ENCODE assay signal across 8 cellular contexts in the genomic region with DNA sequence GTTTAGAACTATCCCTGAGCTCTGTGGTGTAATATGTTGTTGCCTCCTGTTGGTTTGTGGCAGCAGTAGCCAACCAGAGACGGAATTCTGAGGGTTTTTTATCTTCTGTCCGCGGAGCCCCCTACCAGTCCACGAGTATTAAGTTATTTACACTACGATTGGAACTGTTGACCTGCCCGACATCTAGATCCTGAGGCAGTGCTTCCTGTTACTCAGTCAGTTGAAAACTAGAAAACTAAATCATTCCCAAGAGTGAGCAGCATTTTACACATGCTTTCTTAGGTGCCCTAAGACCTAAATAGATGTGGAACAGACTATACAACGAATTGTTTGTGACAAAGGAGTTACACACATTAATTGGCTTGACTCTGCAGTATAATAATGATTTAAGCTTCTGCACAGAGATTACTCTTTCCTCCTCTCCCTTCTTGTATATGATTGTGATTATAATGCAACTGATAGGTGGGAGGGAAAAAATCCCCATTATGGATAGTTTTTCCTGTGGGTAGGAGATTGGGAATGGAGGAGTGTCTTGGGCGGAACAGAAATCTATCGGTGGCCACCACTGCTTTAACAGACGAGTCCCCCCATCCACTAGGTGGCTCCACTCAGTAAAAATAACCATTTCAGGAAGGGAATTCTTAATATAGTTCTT. TPM values are rescaled to one million over a fixed set of nuclear protein-coding genes. Genes with fewer than 3 reads are reported as not detected.
DNase-seq lines count a peak whose midpoint lies in the region; ATAC-seq and TF ChIP-seq lines count a peak whose summit lies in the region.

No MANE protein-coding gene starts in this region.

- H2AFZ ChIP-seq in Loucy (ENCODE audit: low read length): peak overlapping the region; percentile 47; the same call in 1 of the 2 replicates

- H3K79me2 ChIP-seq in Loucy (ENCODE audit: insufficient read depth, low read length): peaks cover 57% of the 10 kb centered on the region

- TF ChIP-seq POLR2A in body of pancreas (IDR thresholded peaks at IDR 0.05): no peak

- no peaks in the 10 kb centered on the region for H3F3A ChIP-seq in Loucy (ENCODE audit: low read depth)

- peak; percentile 82 for TF ChIP-seq CTCF in Loucy (conservative IDR thresholded peaks at IDR 0.05; ENCODE audit: low read length)
- peak; percentile 20 to 73 (median 60) for TF ChIP-seq CTCF in body of pancreas (IDR thresholded peaks at IDR 0.05)
- peak; percentile 78 for TF ChIP-seq CTCF in kidney epithelial cell (IDR thresholded peaks at IDR 0.05; ENCODE audit: insufficient read depth, low read length, poor library complexity, severe bottlenecking)

- ATAC-seq in body of pancreas (peak; percentile 9), HG03432 (IDR thresholded peaks at IDR 0.05; ENCODE audit: unreplicated experiment) (no peak)

- H3K36me3 ChIP-seq in Loucy (ENCODE audit: insufficient read depth, low read length) (peaks cover 27% of the 10 kb centered on the region), body of pancreas (replicated peaks in 1 of 2; ENCODE audit: insufficient read depth in 1 of 2, low read depth in 2 of 2) (peaks cover 6 to 7% of the 10 kb centered on the region in 2 donors), kidney epithelial cell (ENCODE audit: control insufficient read depth, insufficient read depth, low read length) (no peaks in the 10 kb centered on the region)

- peak overlapping the region; percentile 84 for H3K4me2 ChIP-seq in Loucy (ENCODE audit: low read depth, low read length, poor library complexity, severe bottlenecking)

- H3K9me3 ChIP-seq in Loucy (ENCODE audit: insufficient read depth, low read depth, low read length) (no peaks in the 10 kb centered on the region), body of pancreas (no peaks in the 10 kb centered on the region)

- H3K4me1 ChIP-seq in Loucy (ENCODE audit: insufficient read depth, low read length, poor library complexity, severe bottlenecking): peaks cover 25% of the 10 kb centered on the region
- peaks cover 50% of the 10 kb centered on the region for H3K4me1 ChIP-seq in body of pancreas

- intact Hi-C loops in body of pancreas (cut with DNase I): no loop called here

- H3K27ac ChIP-seq in body of pancreas: peak overlapping the region; percentile 99 to 100 (median 100)

- H3K4me3 ChIP-seq in Loucy (ENCODE audit: low read length, poor library complexity, severe bottlenecking): peak overlapping the region; percentile 86
- H3K4me3 ChIP-seq in body of pancreas: peak overlapping the region; percentile 62 to 99
- peak overlapping the region; percentile 99 for H3K4me3 ChIP-seq in kidney epithelial cell (ENCODE audit: low read depth, low read length)

- peaks cover 50% of the 10 kb centered on the region for H4K20me1 ChIP-seq in Loucy (ENCODE audit: insufficient read depth, low read length, poor library complexity, severe bottlenecking)

- H3K9ac ChIP-seq in Loucy (ENCODE audit: low read depth, low read length, poor library complexity, severe bottlenecking): peak overlapping the region; percentile 98

- WGBS in body of pancreas, 2 donors: 3 to 8% methylated on average over 10 of the region's 10 CpGs

- H3K27me3 ChIP-seq in Loucy (ENCODE audit: insufficient read depth, low read length, poor library complexity, severe bottlenecking) (peaks cover 19% of the 10 kb centered on the region), body of pancreas (no peaks in the 10 kb centered on the region), kidney epithelial cell (ENCODE audit: control insufficient read depth, insufficient read depth, low read length) (no peaks in the 10 kb centered on the region)

- DNase-seq in activated naive CD4-positive, alpha-beta T cell treated with Interleukin-2 at 50 U/mL for 16 hours: peak; percentile 48
- DNase-seq in activated naive CD4-positive, alpha-beta T cell (lab: John Stamatoyannopoulos, UW): no peak
- peak; percentile 92 for DNase-seq in SK-MEL-5 (ENCODE audit: low read depth, low spot score)
- DNase-seq in body of pancreas: peak; percentile 57 to 69 (median 62)
- DNase-seq in kidney epithelial cell (ENCODE audit: low read depth): no peak
- DNase-seq in stimulated activated CD4-positive, alpha-beta T cell treated with anti-CD3 and anti-CD28 coated beads, Interleukin-4, amount 100 ng/mL, for 24 hours: peak; percentile 54

- in situ Hi-C loops in SK-MEL-5 (cut with HindIII; ENCODE audit: low pct_unique_long_range_greater_than_20kb, low sequenced_read_pairs): no loop called here

- H3K9me2 ChIP-seq in Loucy (replicated peaks; ENCODE audit: low read depth, low read length): no peaks in the 10 kb centered on the region

RNA-seq across cellular contexts. Expression of gene PTP4A1, which starts 1.7 kb away (rescaled TPM):
- total RNA-seq in SK-MEL-5 (2014; rRNA removed; shearing (Covaris generic)): 274 and 284 TPM in 2 replicates
- 214 and 267 TPM in 2 replicates for polyA plus RNA-seq in SK-MEL-5 (2015; cell fraction: cytosol; rRNA removed)
- polyA plus RNA-seq in SK-MEL-5 (2015; cell fraction: nucleus; rRNA removed): 170 and 174 TPM in 2 replicates
- 10 to 100 TPM; 11.5 to 26.7 TPM for total RNA-seq in body of pancreas
- total RNA-seq in kidney epithelial cell: 44.2 and 48.4 TPM in 2 replicates

Comparison
In these comparisons a context has a peak if more than half of its experiments do, and no peak if none do; other contexts are left out.
1. DNase-seq: peak in activated naive CD4-positive, alpha-beta T cell treated with Interleukin-2 at 50 U/mL for 16 hours (single experiment), SK-MEL-5 (single experiment), body of pancreas (4 of 4) and stimulated activated CD4-positive, alpha-beta T cell treated with anti-CD3 and anti-CD28 coated beads, Interleukin-4, amount 100 ng/mL, for 24 hours (single experiment); none in activated naive CD4-positive, alpha-beta T cell (0 of 4) and kidney epithelial cell (single experiment).
2. Peak in every context shown above with its lines, with median percentiles within 50 percentile points of each other: H3K4me3 ChIP-seq and CTCF ChIP-seq.